In genomic region chr9:126347911-126348760, GRCh38 we compare ENCODE assay signal across 11 cellular contexts. TPM values are rescaled to one million over a fixed set of nuclear protein-coding genes. Genes with fewer than 3 reads are reported as not detected.
DNase-seq lines count a peak whose midpoint lies in the region; ATAC-seq and TF ChIP-seq lines count a peak whose summit lies in the region.
"Had no signal": no experiment of that assay in that cellular context is flagged by ENCODE, and none has a peak within 500 bp of the region (broad histone marks: within the 10 kb centered on the region; RNA-seq: fewer than 3 reads in every experiment).

No MANE protein-coding gene starts in this region.

- no peak for TF ChIP-seq EP300 in esophagus muscularis mucosa (IDR thresholded peaks at IDR 0.05)

- no peak for TF ChIP-seq POLR2A in esophagus muscularis mucosa (IDR thresholded peaks at IDR 0.05; ENCODE audit: low read depth)
- no peak for TF ChIP-seq POLR2A in vagina (IDR thresholded peaks at IDR 0.05)

- H3K4me1 ChIP-seq in Caco-2: peaks cover 6% of the 10 kb centered on the region
- H3K4me1 ChIP-seq in esophagus muscularis mucosa: peaks cover 10 to 25% (median 23%) of the 10 kb centered on the region in 4 donors
- H3K4me1 ChIP-seq in vagina: peaks cover 39% of the 10 kb centered on the region

- TF ChIP-seq CTCF in Caco-2 (IDR thresholded peaks at IDR 0.05; ENCODE audit: insufficient read depth in 1 of 2, low read depth in 1 of 2, low read length in 1 of 2, severe bottlenecking in 1 of 2, unreplicated experiment in 1 of 2) (no peak), esophagus muscularis mucosa (IDR thresholded peaks at IDR 0.05) (no peak), vagina (IDR thresholded peaks at IDR 0.05) (no peak)

- H3K4me3 Mint-ChIP-seq in Caco-2 (ENCODE audit: unreplicated experiment): no peak overlapping the region
- H3K4me3 Mint-ChIP-seq: activated T-helper 1 cell treated with anti-CD3 and anti-CD28 coated beads, Interleukin-12 subunit alpha, Interleukin-12 subunit beta, Interleukin-2, Interleukin-4 antibody, amounts not matched to agents 30 ng/mL and 10 ng/mL and 1 ng/mL, durations not matched to agents 14 hours and 24 hours and 36 hours; CD8-positive, alpha-beta memory T cell; T-helper 2 cell treated with Interferon-gamma antibody and Interleukin-4, amounts not matched to agents 5 μg/mL and 100 μg/mL, for 36 hours had no signal

- no peak overlapping the region for H3K4me3 ChIP-seq in Caco-2 (ENCODE audit: low read depth, low read length)
- no peak overlapping the region for H3K4me3 ChIP-seq in esophagus muscularis mucosa
- no peak overlapping the region for H3K4me3 ChIP-seq in vagina

- DNase-seq in Caco-2 (no peak), NCI-H526 (lab: John Stamatoyannopoulos, UW) (peak; percentile 16 to 62), esophagus muscularis mucosa (ENCODE audit: extremely low spot score) (no peak), pons (ENCODE audit: low spot score) (peak; percentile 84), vagina (ENCODE audit: extremely low spot score in 2 of 2) (no peak)
- no peak for DNase-seq in activated T-cell treated with anti-CD3 and anti-CD28 coated beads, Interleukin-2, amount 50 U/mL, for 48 hours
- DNase-seq in activated naive CD4-positive, alpha-beta T cell treated with Interleukin-2 at 50 U/mL for 16 hours: no peak
- DNase-seq: CD8-positive, alpha-beta memory T cell had no signal

- CTCF ChIA-PET in Caco-2 (lab: Charles Lee): no interaction called here

- H3K9me3 ChIP-seq in Caco-2 (0 out of 2 replicates have a peak, but pooled peaks cover 7% of the 10 kb centered on the region), esophagus muscularis mucosa (peaks cover 0 to 7% (median 3%) of the 10 kb centered on the region in 4 donors), vagina (no peaks in the 10 kb centered on the region)

- H3K9me3 Mint-ChIP-seq in Caco-2 (ENCODE audit: unreplicated experiment): peaks cover 14% of the 10 kb centered on the region

- BruUV-seq in Caco-2 (replicated peaks; lab: Mats Ljungman, UMichigan): no TSS peak

- H3K4me1 Mint-ChIP-seq in Caco-2 (ENCODE audit: low read depth, unreplicated experiment): peaks cover 8% of the 10 kb centered on the region

- no peak for ATAC-seq in HG03469 (IDR thresholded peaks at IDR 0.05; ENCODE audit: unreplicated experiment)

- POLR2A ChIA-PET in Caco-2 (lab: Charles Lee): interaction anchor here (0.9 to 1.1 kb wide), 2 partner anchors 13 to 22 kb away, joined by 3 to 4 read pairs; partner anchors contain the start of gene MVB12B

- intact Hi-C loops in Caco-2 (cut with micrococcal nuclease; ENCODE audit: unreplicated experiment): no loop called here
- intact Hi-C loops in esophagus muscularis mucosa (cut with DNase I): no loop called here
- intact Hi-C loops in vagina (cut with DNase I): no loop called here

- WGBS in esophagus muscularis mucosa: 72% methylated on average over 14 of the region's 14 CpGs

- no peaks in the 10 kb centered on the region for H3K27me3 Mint-ChIP-seq in Caco-2 (ENCODE audit: insufficient read depth, unreplicated experiment)

- H3K27ac ChIP-seq in esophagus muscularis mucosa (replicated peaks in 1 of 4) (peak overlapping the region in 3 of 4 donors; percentile 30 to 64 (median 53)), vagina (no peak overlapping the region)

- H3K27me3 ChIP-seq in Caco-2 (replicated peaks; ENCODE audit: control insufficient read depth, insufficient read depth, low read length) (no peaks in the 10 kb centered on the region), esophagus muscularis mucosa (no peaks in the 10 kb centered on the region), vagina (no peaks in the 10 kb centered on the region)

- peak overlapping the region; percentile 13 for H3K27ac Mint-ChIP-seq in Caco-2 (ENCODE audit: unreplicated experiment)
- H3K27ac Mint-ChIP-seq: activated T-helper 1 cell treated with anti-CD3 and anti-CD28 coated beads, Interleukin-12 subunit alpha, Interleukin-12 subunit beta, Interleukin-2, Interleukin-4 antibody, amounts not matched to agents 30 ng/mL and 10 ng/mL and 1 ng/mL, durations not matched to agents 14 hours and 24 hours and 36 hours; T-helper 2 cell treated with Interferon-gamma antibody and Interleukin-4, amounts not matched to agents 5 μg/mL and 100 μg/mL, for 36 hours had no signal

- H3K36me3 ChIP-seq in Caco-2 (ENCODE audit: control insufficient read depth, insufficient read depth, low read length): no peaks in the 10 kb centered on the region; the same call in none of the 2 replicates
- H3K36me3 ChIP-seq in esophagus muscularis mucosa: peaks cover 7 to 23% (median 17%) of the 10 kb centered on the region in 4 donors
- no peaks in the 10 kb centered on the region for H3K36me3 ChIP-seq in vagina

- peaks cover 17% of the 10 kb centered on the region for H3K36me3 Mint-ChIP-seq in Caco-2 (ENCODE audit: insufficient read depth, unreplicated experiment)

RNA-seq across cellular contexts. Expression of gene MVB12B, which starts 21.5 kb away (rescaled TPM):
- total RNA-seq in Caco-2 (2022) (20.8 and 24.4 TPM in 2 replicates), esophagus muscularis mucosa (10 to 100 TPM; 14.1 to 25.0 (median 18.4) TPM), vagina (16.5 TPM)

Comparison
In these comparisons a context has a peak if more than half of its experiments do, and no peak if none do; other contexts are left out.
1. DNase-seq: peak in NCI-H526 (2 of 2) and pons (single experiment); none in Caco-2 (0 of 2), esophagus muscularis mucosa (single experiment), activated T-cell treated with anti-CD3 and anti-CD28 coated beads, Interleukin-2, amount 50 U/mL, for 48 hours (0 of 2), activated naive CD4-positive, alpha-beta T cell treated with Interleukin-2 at 50 U/mL for 16 hours (single experiment) and vagina (0 of 2).